ENCODE assay signal across 11 cellular contexts in genomic region chr2:11698009-11698922, GRCh38. TPM values are rescaled to one million over a fixed set of nuclear protein-coding genes. Genes with fewer than 3 reads are reported as not detected.
A peak's percentile ranks its signal among the peaks of the same experiment; 100 is the strongest.
DNase-seq lines count a peak whose midpoint lies in the region; ATAC-seq and TF ChIP-seq lines count a peak whose summit lies in the region.
"Had no signal": no experiment of that assay in that cellular context is flagged by ENCODE, and none has a peak within 500 bp of the region (broad histone marks: within the 10 kb centered on the region; RNA-seq: fewer than 3 reads in every experiment).

No MANE protein-coding gene starts in this region.

- ATAC-seq in GM18517 (IDR thresholded peaks at IDR 0.05; ENCODE audit: unreplicated experiment) (no peak), HG03159 (IDR thresholded peaks at IDR 0.05; ENCODE audit: unreplicated experiment) (no peak)
- ATAC-seq: stimulated activated naive CD8-positive, alpha-beta T cell treated with anti-CD3 and anti-CD28 coated beads, Interleukin-15, Interleukin-2, amounts not matched to agents 100 U/mL and 50 U/mL, for 24 hours had no signal

- H3K27ac ChIP-seq in ascending aorta: peak overlapping the region; percentile 65 to 77
- peak overlapping the region; percentile 16 to 83 (median 70) for H3K27ac ChIP-seq in stomach

- H3K4me1 ChIP-seq in ascending aorta: peaks cover 12 to 19% of the 10 kb centered on the region in 2 donors
- H3K4me1 ChIP-seq in stomach: peaks cover 9 to 28% (median 13%) of the 10 kb centered on the region in 4 donors

- DNase-seq in HCEC 1CT (peak; percentile 90), ascending aorta (ENCODE audit: low spot score in 2 of 2) (peak; percentile 28 to 77), iris pigment epithelial cell (ENCODE audit: low read depth) (peak; percentile 31), stomach (peak; percentile 34), NK-92 (lab: John Stamatoyannopoulos, UW; ENCODE audit: unreplicated experiment) (no peak), putamen (ENCODE audit: low spot score) (no peak)
- DNase-seq: NCI-H526 treated with DMSO at 0.1 percent for 48 hours; stimulated activated naive CD8-positive, alpha-beta T cell treated with anti-CD3 and anti-CD28 coated beads, Interleukin-15, Interleukin-2, amounts not matched to agents 100 U/mL and 50 U/mL, for 24 hours had no signal

- intact Hi-C loops in ascending aorta (cut with DNase I): no loop called here
- intact Hi-C loops in stomach (cut with DNase I; ENCODE audit: low total_unique reads): no loop called here

- no peaks in the 10 kb centered on the region for H3K27me3 ChIP-seq in ascending aorta
- no peaks in the 10 kb centered on the region for H3K27me3 ChIP-seq in stomach

- WGBS in stomach, 5 donors: 55 to 69% (median 64%) methylated on average over 24 of the region's 24 CpGs

- TF ChIP-seq POLR2A in stomach (IDR thresholded peaks at IDR 0.05): no peak

- H3K9me3 ChIP-seq in ascending aorta: no peaks in the 10 kb centered on the region
- H3K9me3 ChIP-seq in stomach: no peaks in the 10 kb centered on the region

- TF ChIP-seq EP300 in stomach (IDR thresholded peaks at IDR 0.05): no peak

- no peaks in the 10 kb centered on the region for H3K36me3 ChIP-seq in ascending aorta
- no peaks in the 10 kb centered on the region for H3K36me3 ChIP-seq in stomach

- H3K4me3 ChIP-seq in ascending aorta: no peak overlapping the region
- no peak overlapping the region for H3K4me3 ChIP-seq in stomach

- TF ChIP-seq CTCF in ascending aorta (IDR thresholded peaks at IDR 0.05) (no peak), stomach (IDR thresholded peaks at IDR 0.05) (no peak)

RNA-seq across cellular contexts. Expression of gene NTSR2, which starts 28.3 kb away (rescaled TPM):
- total RNA-seq in ascending aorta (not detected), stomach (not detected)
- polyA plus RNA-seq in stomach: not detected
- total RNA-seq: renal cortical epithelial cell had no signal

RNA-seq across cellular contexts. Expression of gene LPIN1, which starts 48.2 kb away (rescaled TPM):
- total RNA-seq in ascending aorta: 13.8 TPM
- total RNA-seq in stomach: 100 to 1,000 TPM in 1 of 5 donors, 10 to 100 TPM in 4; 11.0 to 152 (median 25.0) TPM
- polyA plus RNA-seq in stomach: 10 to 100 TPM in 2 of 3 donors, 1 to 10 TPM in 1; 7.3 to 19.3 (median 15.1) TPM

Comparison
In these comparisons a context has a peak if more than half of its experiments do, and no peak if none do; other contexts are left out.
1. DNase-seq: peak in HCEC 1CT (single experiment), ascending aorta (2 of 2), iris pigment epithelial cell (single experiment) and stomach (single experiment); none in NK-92 (single experiment) and putamen (single experiment).